1 cellular context compared by ENCODE assay signal in genomic region chr2:197941715-197942114, GRCh38.
TF ChIP-seq lines count a peak whose summit lies in the region.

No MANE protein-coding gene starts in this region.

TF ChIP-seq in WTC11, 78 proteins besides CTCF, POLR2A, EP300 and RAD21 (continued from another document):
- TF ChIP-seq ATF2 (CRISPR knock-in tag; IDR thresholded peaks at IDR 0.05; ENCODE audit: borderline replicate concordance, low read depth) (no peak), IRF2 (CRISPR knock-in tag; IDR thresholded peaks at IDR 0.05; ENCODE audit: borderline replicate concordance, low read depth) (no peak), IRF1 (CRISPR knock-in tag; IDR thresholded peaks at IDR 0.05) (no peak), SMAD4 (CRISPR knock-in tag; IDR thresholded peaks at IDR 0.05) (no peak), NFYB (CRISPR knock-in tag; conservative IDR thresholded peaks at IDR 0.05; ENCODE audit: low read depth) (no peak), ZNF317 (CRISPR knock-in tag; IDR thresholded peaks at IDR 0.05; ENCODE audit: borderline replicate concordance, low read depth) (no peak), GTF2I (CRISPR knock-in tag; conservative IDR thresholded peaks at IDR 0.05) (no peak), ERG (CRISPR knock-in tag; IDR thresholded peaks at IDR 0.05) (no peak), ZNF671 (CRISPR knock-in tag; IDR thresholded peaks at IDR 0.05) (no peak), E2F1 (CRISPR knock-in tag; IDR thresholded peaks at IDR 0.05) (no peak), MYBL2 (CRISPR knock-in tag; IDR thresholded peaks at IDR 0.05) (no peak), CBFB (CRISPR knock-in tag; IDR thresholded peaks at IDR 0.05; ENCODE audit: low read depth) (no peak), E2F5 (CRISPR knock-in tag; IDR thresholded peaks at IDR 0.05) (no peak)
